ENCODE assay signal across 1 cellular context in the genomic region with DNA sequence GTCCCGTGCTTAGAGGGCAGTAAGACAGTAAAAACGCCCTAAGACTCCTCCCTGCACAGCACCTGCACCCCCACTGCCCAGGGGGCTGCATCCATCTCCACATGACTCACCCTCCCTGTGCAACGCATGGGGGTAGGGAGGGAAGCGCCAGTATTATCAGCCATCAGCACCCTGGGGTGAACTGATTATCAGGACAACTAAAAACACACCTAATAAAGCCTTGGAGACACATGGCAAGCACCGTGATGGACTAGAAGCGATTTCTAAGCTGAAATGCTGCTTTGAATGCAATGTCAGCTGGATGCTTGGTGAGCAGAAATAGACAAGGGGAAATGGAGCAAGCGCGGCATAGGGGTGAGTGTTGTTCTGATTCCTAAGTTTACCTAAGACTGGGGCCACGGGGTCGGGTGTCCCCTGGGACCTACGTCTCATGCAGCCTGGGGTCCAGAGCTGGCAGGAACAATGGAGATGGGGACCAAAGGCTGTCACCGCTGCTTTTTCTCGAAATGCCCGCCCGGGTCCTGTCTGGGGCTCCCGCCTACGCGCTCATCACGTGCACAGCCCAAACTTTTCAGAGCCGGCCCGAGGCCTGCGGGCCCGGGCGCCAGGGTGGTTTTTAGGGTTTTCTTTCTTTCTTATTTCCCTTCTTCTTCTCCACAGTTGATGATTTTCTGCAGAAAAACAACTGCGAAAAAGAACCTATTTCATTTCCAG.
TF ChIP-seq lines count a peak whose summit lies in the region.

No MANE protein-coding gene starts in this region.

TF ChIP-seq in GM12878, 131 proteins besides CTCF, POLR2A, EP300 and RAD21 (continued from another document and continues in another):
- TF ChIP-seq, protein P1, sequence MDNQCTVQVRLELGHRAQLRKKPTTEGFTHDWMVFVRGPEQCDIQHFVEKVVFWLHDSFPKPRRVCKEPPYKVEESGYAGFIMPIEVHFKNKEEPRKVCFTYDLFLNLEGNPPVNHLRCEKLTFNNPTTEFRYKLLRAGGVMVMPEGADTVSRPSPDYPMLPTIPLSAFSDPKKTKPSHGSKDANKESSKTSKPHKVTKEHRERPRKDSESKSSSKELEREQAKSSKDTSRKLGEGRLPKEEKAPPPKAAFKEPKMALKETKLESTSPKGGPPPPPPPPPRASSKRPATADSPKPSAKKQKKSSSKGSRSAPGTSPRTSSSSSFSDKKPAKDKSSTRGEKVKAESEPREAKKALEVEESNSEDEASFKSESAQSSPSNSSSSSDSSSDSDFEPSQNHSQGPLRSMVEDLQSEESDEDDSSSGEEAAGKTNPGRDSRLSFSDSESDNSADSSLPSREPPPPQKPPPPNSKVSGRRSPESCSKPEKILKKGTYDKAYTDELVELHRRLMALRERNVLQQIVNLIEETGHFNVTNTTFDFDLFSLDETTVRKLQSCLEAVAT (IDR thresholded peaks at IDR 0.05), result peak; percentile 73; the same call in 1 of the 2 replicates
- TF ChIP-seq PML (IDR thresholded peaks at IDR 0.05; ENCODE audit: low read length), result no peak
- TF ChIP-seq, protein P2, sequence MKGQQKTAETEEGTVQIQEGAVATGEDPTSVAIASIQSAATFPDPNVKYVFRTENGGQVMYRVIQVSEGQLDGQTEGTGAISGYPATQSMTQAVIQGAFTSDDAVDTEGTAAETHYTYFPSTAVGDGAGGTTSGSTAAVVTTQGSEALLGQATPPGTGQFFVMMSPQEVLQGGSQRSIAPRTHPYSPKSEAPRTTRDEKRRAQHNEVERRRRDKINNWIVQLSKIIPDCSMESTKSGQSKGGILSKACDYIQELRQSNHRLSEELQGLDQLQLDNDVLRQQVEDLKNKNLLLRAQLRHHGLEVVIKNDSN (IDR thresholded peaks at IDR 0.05; ENCODE audit: borderline replicate concordance, extremely low read length, insufficient read depth, low read depth, low read length), result peak; percentile 69
- TF ChIP-seq SIN3A (IDR thresholded peaks at IDR 0.05; ENCODE audit: low read depth, low read length), result no peak; the same call in 1 of the 2 replicates
- no peak for TF ChIP-seq BACH1 (IDR thresholded peaks at IDR 0.05; ENCODE audit: borderline replicate concordance)
- TF ChIP-seq, protein P3, sequence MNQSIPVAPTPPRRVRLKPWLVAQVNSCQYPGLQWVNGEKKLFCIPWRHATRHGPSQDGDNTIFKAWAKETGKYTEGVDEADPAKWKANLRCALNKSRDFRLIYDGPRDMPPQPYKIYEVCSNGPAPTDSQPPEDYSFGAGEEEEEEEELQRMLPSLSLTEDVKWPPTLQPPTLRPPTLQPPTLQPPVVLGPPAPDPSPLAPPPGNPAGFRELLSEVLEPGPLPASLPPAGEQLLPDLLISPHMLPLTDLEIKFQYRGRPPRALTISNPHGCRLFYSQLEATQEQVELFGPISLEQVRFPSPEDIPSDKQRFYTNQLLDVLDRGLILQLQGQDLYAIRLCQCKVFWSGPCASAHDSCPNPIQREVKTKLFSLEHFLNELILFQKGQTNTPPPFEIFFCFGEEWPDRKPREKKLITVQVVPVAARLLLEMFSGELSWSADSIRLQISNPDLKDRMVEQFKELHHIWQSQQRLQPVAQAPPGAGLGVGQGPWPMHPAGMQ (IDR thresholded peaks at IDR 0.05; ENCODE audit: borderline replicate concordance), result no peak
- no peak for TF ChIP-seq ETV6 (conservative IDR thresholded peaks at IDR 0.05 in 1 of 2, IDR thresholded peaks at IDR 0.05 in 1 of 2; ENCODE audit: borderline replicate concordance in 1 of 2, low read depth in 1 of 2)
- TF ChIP-seq TAF1 (IDR thresholded peaks at IDR 0.05; ENCODE audit: borderline replicate concordance, low read depth, low read length), result 0 out of 2 replicates have a peak, but pooled peaks have one; percentile 38
- TF ChIP-seq POU2F2 (IDR thresholded peaks at IDR 0.05; ENCODE audit: borderline replicate concordance, low read depth, low read length), result no peak
- no peak; the same call in 1 of the 2 replicates for TF ChIP-seq LARP7 (IDR thresholded peaks at IDR 0.05)
- TF ChIP-seq MTA2 (IDR thresholded peaks at IDR 0.05; ENCODE audit: low read depth), result peak; percentile 53; the same call in 1 of the 2 replicates
- TF ChIP-seq WRNIP1 (IDR thresholded peaks at IDR 0.05; ENCODE audit: borderline replicate concordance, low read depth, low read length), result no peak
- no peak for TF ChIP-seq ZNF622 (IDR thresholded peaks at IDR 0.05)
- peak; percentile 92 to 97 for TF ChIP-seq BHLHE40 (IDR thresholded peaks at IDR 0.05; ENCODE audit: borderline replicate concordance in 1 of 2, low read depth in 2 of 2, low read length in 1 of 2)
- TF ChIP-seq GATAD2B (conservative IDR thresholded peaks at IDR 0.05; ENCODE audit: low read depth), result 0 out of 2 replicates have a peak, but pooled peaks have one; percentile 18
- TF ChIP-seq, protein P4, sequence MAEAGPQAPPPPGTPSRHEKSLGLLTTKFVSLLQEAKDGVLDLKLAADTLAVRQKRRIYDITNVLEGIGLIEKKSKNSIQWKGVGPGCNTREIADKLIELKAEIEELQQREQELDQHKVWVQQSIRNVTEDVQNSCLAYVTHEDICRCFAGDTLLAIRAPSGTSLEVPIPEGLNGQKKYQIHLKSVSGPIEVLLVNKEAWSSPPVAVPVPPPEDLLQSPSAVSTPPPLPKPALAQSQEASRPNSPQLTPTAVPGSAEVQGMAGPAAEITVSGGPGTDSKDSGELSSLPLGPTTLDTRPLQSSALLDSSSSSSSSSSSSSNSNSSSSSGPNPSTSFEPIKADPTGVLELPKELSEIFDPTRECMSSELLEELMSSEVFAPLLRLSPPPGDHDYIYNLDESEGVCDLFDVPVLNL (IDR thresholded peaks at IDR 0.05; ENCODE audit: low read depth, low read length), result peak; percentile 76
- TF ChIP-seq MEF2B (IDR thresholded peaks at IDR 0.05; ENCODE audit: partially characterized antibody, poor library complexity, severe bottlenecking), result peak; percentile 95
- TF ChIP-seq IRF4 (IDR thresholded peaks at IDR 0.05; ENCODE audit: low read depth, low read length), result 0 out of 2 replicates have a peak, but pooled peaks have one; percentile 13
- TF ChIP-seq IKZF2 (IDR thresholded peaks at IDR 0.05), result peak; percentile 92 to 93; a peak in 3 of 4 replicates
- peak; percentile 59 for TF ChIP-seq RAD51 (IDR thresholded peaks at IDR 0.05)
- TF ChIP-seq, protein P5, sequence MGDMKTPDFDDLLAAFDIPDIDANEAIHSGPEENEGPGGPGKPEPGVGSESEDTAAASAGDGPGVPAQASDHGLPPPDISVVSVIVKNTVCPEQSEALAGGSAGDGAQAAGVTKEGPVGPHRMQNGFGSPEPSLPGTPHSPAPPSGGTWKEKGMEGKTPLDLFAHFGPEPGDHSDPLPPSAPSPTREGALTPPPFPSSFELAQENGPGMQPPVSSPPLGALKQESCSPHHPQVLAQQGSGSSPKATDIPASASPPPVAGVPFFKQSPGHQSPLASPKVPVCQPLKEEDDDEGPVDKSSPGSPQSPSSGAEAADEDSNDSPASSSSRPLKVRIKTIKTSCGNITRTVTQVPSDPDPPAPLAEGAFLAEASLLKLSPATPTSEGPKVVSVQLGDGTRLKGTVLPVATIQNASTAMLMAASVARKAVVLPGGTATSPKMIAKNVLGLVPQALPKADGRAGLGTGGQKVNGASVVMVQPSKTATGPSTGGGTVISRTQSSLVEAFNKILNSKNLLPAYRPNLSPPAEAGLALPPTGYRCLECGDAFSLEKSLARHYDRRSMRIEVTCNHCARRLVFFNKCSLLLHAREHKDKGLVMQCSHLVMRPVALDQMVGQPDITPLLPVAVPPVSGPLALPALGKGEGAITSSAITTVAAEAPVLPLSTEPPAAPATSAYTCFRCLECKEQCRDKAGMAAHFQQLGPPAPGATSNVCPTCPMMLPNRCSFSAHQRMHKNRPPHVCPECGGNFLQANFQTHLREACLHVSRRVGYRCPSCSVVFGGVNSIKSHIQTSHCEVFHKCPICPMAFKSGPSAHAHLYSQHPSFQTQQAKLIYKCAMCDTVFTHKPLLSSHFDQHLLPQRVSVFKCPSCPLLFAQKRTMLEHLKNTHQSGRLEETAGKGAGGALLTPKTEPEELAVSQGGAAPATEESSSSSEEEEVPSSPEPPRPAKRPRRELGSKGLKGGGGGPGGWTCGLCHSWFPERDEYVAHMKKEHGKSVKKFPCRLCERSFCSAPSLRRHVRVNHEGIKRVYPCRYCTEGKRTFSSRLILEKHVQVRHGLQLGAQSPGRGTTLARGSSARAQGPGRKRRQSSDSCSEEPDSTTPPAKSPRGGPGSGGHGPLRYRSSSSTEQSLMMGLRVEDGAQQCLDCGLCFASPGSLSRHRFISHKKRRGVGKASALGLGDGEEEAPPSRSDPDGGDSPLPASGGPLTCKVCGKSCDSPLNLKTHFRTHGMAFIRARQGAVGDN (IDR thresholded peaks at IDR 0.05), result peak; percentile 45
- no peak for TF ChIP-seq POLR2AphosphoS2 (IDR thresholded peaks at IDR 0.05; ENCODE audit: low read depth, low read length)
- no peak; the same call in 1 of the 2 replicates for TF ChIP-seq CBFB (IDR thresholded peaks at IDR 0.05; ENCODE audit: low read depth)
- no peak for TF ChIP-seq HCFC1 (IDR thresholded peaks at IDR 0.05; ENCODE audit: low read length)
- TF ChIP-seq POLR2AphosphoS5 (IDR thresholded peaks at IDR 0.05; ENCODE audit: low read length), result no peak
- TF ChIP-seq, protein P6, sequence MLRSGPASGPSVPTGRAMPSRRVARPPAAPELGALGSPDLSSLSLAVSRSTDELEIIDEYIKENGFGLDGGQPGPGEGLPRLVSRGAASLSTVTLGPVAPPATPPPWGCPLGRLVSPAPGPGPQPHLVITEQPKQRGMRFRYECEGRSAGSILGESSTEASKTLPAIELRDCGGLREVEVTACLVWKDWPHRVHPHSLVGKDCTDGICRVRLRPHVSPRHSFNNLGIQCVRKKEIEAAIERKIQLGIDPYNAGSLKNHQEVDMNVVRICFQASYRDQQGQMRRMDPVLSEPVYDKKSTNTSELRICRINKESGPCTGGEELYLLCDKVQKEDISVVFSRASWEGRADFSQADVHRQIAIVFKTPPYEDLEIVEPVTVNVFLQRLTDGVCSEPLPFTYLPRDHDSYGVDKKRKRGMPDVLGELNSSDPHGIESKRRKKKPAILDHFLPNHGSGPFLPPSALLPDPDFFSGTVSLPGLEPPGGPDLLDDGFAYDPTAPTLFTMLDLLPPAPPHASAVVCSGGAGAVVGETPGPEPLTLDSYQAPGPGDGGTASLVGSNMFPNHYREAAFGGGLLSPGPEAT (IDR thresholded peaks at IDR 0.05; ENCODE audit: low read depth), result peak; percentile 82; the same call in 1 of the 2 replicates
- TF ChIP-seq NFIC (IDR thresholded peaks at IDR 0.05; ENCODE audit: low read depth, low read length), result peak; percentile 61; the same call in 1 of the 2 replicates
- TF ChIP-seq YY1 (IDR thresholded peaks at IDR 0.05; ENCODE audit: low read depth, low read length), result peak; percentile 68
- TF ChIP-seq IKZF1 (conservative IDR thresholded peaks at IDR 0.05), result peak; percentile 81
- 0 out of 2 replicates have a peak, but pooled peaks have one; percentile 65 for TF ChIP-seq ASH2L (IDR thresholded peaks at IDR 0.05; ENCODE audit: borderline replicate concordance, low read depth)
- TF ChIP-seq, protein P7, sequence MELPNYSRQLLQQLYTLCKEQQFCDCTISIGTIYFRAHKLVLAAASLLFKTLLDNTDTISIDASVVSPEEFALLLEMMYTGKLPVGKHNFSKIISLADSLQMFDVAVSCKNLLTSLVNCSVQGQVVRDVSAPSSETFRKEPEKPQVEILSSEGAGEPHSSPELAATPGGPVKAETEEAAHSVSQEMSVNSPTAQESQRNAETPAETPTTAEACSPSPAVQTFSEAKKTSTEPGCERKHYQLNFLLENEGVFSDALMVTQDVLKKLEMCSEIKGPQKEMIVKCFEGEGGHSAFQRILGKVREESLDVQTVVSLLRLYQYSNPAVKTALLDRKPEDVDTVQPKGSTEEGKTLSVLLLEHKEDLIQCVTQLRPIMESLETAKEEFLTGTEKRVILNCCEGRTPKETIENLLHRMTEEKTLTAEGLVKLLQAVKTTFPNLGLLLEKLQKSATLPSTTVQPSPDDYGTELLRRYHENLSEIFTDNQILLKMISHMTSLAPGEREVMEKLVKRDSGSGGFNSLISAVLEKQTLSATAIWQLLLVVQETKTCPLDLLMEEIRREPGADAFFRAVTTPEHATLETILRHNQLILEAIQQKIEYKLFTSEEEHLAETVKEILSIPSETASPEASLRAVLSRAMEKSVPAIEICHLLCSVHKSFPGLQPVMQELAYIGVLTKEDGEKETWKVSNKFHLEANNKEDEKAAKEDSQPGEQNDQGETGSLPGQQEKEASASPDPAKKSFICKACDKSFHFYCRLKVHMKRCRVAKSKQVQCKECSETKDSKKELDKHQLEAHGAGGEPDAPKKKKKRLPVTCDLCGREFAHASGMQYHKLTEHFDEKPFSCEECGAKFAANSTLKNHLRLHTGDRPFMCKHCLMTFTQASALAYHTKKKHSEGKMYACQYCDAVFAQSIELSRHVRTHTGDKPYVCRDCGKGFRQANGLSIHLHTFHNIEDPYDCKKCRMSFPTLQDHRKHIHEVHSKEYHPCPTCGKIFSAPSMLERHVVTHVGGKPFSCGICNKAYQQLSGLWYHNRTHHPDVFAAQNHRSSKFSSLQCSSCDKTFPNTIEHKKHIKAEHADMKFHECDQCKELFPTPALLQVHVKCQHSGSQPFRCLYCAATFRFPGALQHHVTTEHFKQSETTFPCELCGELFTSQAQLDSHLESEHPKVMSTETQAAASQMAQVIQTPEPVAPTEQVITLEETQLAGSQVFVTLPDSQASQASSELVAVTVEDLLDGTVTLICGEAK (IDR thresholded peaks at IDR 0.05; ENCODE audit: borderline replicate concordance), result peak; percentile 56; the same call in 1 of the 2 replicates
- TF ChIP-seq EGR1 (IDR thresholded peaks at IDR 0.05; ENCODE audit: borderline replicate concordance in 1 of 2, low read depth in 2 of 2, low read length in 2 of 2), result peak in 1 of 2 experiments; percentile 89; a peak in 2 of 3 replicates
- 0 out of 2 replicates have a peak, but pooled peaks have one; percentile 35 for TF ChIP-seq STAT3 (IDR thresholded peaks at IDR 0.05; ENCODE audit: low read depth, low read length)
- TF ChIP-seq, protein P8, sequence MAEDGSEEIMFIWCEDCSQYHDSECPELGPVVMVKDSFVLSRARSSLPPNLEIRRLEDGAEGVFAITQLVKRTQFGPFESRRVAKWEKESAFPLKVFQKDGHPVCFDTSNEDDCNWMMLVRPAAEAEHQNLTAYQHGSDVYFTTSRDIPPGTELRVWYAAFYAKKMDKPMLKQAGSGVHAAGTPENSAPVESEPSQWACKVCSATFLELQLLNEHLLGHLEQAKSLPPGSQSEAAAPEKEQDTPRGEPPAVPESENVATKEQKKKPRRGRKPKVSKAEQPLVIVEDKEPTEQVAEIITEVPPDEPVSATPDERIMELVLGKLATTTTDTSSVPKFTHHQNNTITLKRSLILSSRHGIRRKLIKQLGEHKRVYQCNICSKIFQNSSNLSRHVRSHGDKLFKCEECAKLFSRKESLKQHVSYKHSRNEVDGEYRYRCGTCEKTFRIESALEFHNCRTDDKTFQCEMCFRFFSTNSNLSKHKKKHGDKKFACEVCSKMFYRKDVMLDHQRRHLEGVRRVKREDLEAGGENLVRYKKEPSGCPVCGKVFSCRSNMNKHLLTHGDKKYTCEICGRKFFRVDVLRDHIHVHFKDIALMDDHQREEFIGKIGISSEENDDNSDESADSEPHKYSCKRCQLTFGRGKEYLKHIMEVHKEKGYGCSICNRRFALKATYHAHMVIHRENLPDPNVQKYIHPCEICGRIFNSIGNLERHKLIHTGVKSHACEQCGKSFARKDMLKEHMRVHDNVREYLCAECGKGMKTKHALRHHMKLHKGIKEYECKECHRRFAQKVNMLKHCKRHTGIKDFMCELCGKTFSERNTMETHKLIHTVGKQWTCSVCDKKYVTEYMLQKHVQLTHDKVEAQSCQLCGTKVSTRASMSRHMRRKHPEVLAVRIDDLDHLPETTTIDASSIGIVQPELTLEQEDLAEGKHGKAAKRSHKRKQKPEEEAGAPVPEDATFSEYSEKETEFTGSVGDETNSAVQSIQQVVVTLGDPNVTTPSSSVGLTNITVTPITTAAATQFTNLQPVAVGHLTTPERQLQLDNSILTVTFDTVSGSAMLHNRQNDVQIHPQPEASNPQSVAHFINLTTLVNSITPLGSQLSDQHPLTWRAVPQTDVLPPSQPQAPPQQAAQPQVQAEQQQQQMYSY (CRISPR knock-in tag; IDR thresholded peaks at IDR 0.05), result no peak
